27 cellular contexts compared by ENCODE assay signal in genomic region chr4:1599491-1600210, GRCh38.
A peak's percentile ranks its signal among the peaks of the same experiment; 100 is the strongest.
DNase-seq lines count a peak whose midpoint lies in the region; ATAC-seq and TF ChIP-seq lines count a peak whose summit lies in the region.
"Had no signal": no experiment of that assay in that cellular context is flagged by ENCODE, and none has a peak within 500 bp of the region (broad histone marks: within the 10 kb centered on the region; RNA-seq: fewer than 3 reads in every experiment).

No MANE protein-coding gene starts in this region.

- no peaks in the 10 kb centered on the region for H3K36me3 ChIP-seq in BLaER1
- H3K36me3 ChIP-seq: esophagus muscularis mucosa, pancreas, stomach, vagina had no signal

- H3K9me3 Mint-ChIP-seq in activated CD8-positive, alpha-beta T cell treated with anti-CD3 and anti-CD28 coated beads for 36 hours, result no peaks in the 10 kb centered on the region
- H3K9me3 Mint-ChIP-seq in activated CD8-positive, alpha-beta T cell treated with anti-CD3 and anti-CD28 coated beads, Interleukin-2, amount 10 ng/mL, durations not matched to agents 7 days and 5 days (ENCODE audit: insufficient read depth), result no peaks in the 10 kb centered on the region
- H3K9me3 Mint-ChIP-seq in WTC11, result no peaks in the 10 kb centered on the region
- H3K9me3 Mint-ChIP-seq in memory B cell, result no peaks in the 10 kb centered on the region
- peaks cover 0 to 6% (median 2%) of the 10 kb centered on the region in 7 donors for H3K9me3 Mint-ChIP-seq in CD14-positive monocyte
- H3K9me3 Mint-ChIP-seq: activated CD4-positive, alpha-beta T cell treated with anti-CD3 and anti-CD28 coated beads, Interleukin-2, amount 10 ng/mL, durations not matched to agents 24 days and 14 days; brain; CD4-positive, alpha-beta memory T cell; nephron progenitor cell had no signal

- no peaks in the 10 kb centered on the region for H3K27me3 ChIP-seq in BLaER1
- H3K27me3 ChIP-seq: pancreas, vagina had no signal

- peak overlapping the region; percentile 60; the same call in 1 of the 2 replicates for H3K9ac ChIP-seq in BLaER1

- no peaks in the 10 kb centered on the region for H3K36me3 Mint-ChIP-seq in activated CD8-positive, alpha-beta T cell treated with anti-CD3 and anti-CD28 coated beads for 36 hours (ENCODE audit: low read depth)
- H3K36me3 Mint-ChIP-seq in activated CD8-positive, alpha-beta T cell treated with anti-CD3 and anti-CD28 coated beads, Interleukin-2, amount 10 ng/mL, durations not matched to agents 7 days and 5 days (ENCODE audit: low read depth), result no peaks in the 10 kb centered on the region
- H3K36me3 Mint-ChIP-seq in WTC11 (no peaks in the 10 kb centered on the region), memory B cell (peaks cover 3% of the 10 kb centered on the region), CD14-positive monocyte (no peaks in the 10 kb centered on the region)
- H3K36me3 Mint-ChIP-seq: brain; CD4-positive, alpha-beta memory T cell had no signal

- DNase-seq in activated CD8-positive, alpha-beta T cell treated with anti-CD3 and anti-CD28 coated beads for 36 hours, result peak; percentile 34
- no peak for DNase-seq in activated CD8-positive, alpha-beta T cell treated with anti-CD3 and anti-CD28 coated beads, Interleukin-2, amount 10 ng/mL, durations not matched to agents 7 days and 5 days
- DNase-seq in WTC11 (ENCODE audit: low spot score) (no peak), memory B cell (ENCODE audit: low spot score in 2 of 2) (no peak), D341Med (ENCODE audit: low spot score) (no peak), HuH-7 (ENCODE audit: low spot score) (no peak), CD14-positive monocyte (ENCODE audit: low spot score) (no peak)
- DNase-seq: activated CD4-positive, alpha-beta T cell treated with anti-CD3 and anti-CD28 coated beads, Interleukin-2, amount 10 ng/mL, durations not matched to agents 24 days and 14 days; activated T-cell treated with anti-CD3 and anti-CD28 coated beads, Interleukin-2, amount 50 U/mL, for 48 hours; cerebellar nuclear complex; foreskin fibroblast; Kasumi-1; NCI-H1436; NCI-H2081 treated with DMSO at 0.1 percent for 48 hours; nephron progenitor cell; stimulated activated CD4-positive, alpha-beta T cell treated with anti-CD3 and anti-CD28 coated beads, Interleukin-4, amount 100 ng/mL, for 1 hour; stomach; T1000 had no signal

- POLR2A ChIA-PET in activated CD8-positive, alpha-beta T cell treated with anti-CD3 and anti-CD28 coated beads for 36 hours (lab: Charles Lee), result no interaction called here
- POLR2A ChIA-PET in activated CD8-positive, alpha-beta T cell treated with anti-CD3 and anti-CD28 coated beads, Interleukin-2, amount 10 ng/mL, durations not matched to agents 7 days and 5 days (lab: Charles Lee), result no interaction called here
- POLR2A ChIA-PET in WTC11 (lab: Charles Lee), result no interaction called here

- H3K4me3 ChIP-seq in BLaER1, result peak overlapping the region; percentile 28; the same call in 1 of the 2 replicates
- H3K4me3 ChIP-seq: dorsolateral prefrontal cortex, esophagus muscularis mucosa, lung, pancreas, stomach, vagina had no signal

- H4K20me1 ChIP-seq in BLaER1, result no peaks in the 10 kb centered on the region

- H3K4me3 Mint-ChIP-seq in activated CD8-positive, alpha-beta T cell treated with anti-CD3 and anti-CD28 coated beads for 36 hours, result no peak overlapping the region
- H3K4me3 Mint-ChIP-seq in activated CD8-positive, alpha-beta T cell treated with anti-CD3 and anti-CD28 coated beads, Interleukin-2, amount 10 ng/mL, durations not matched to agents 7 days and 5 days, result no peak overlapping the region
- H3K4me3 Mint-ChIP-seq in WTC11 (no peak overlapping the region), memory B cell (no peak overlapping the region), CD14-positive monocyte (no peak overlapping the region)
- H3K4me3 Mint-ChIP-seq: activated CD4-positive, alpha-beta T cell treated with anti-CD3 and anti-CD28 coated beads, Interleukin-2, amount 10 ng/mL, durations not matched to agents 24 days and 14 days; brain; CD4-positive, alpha-beta memory T cell; nephron progenitor cell had no signal

- peaks cover 12% of the 10 kb centered on the region for H3K4me1 Mint-ChIP-seq in activated CD8-positive, alpha-beta T cell treated with anti-CD3 and anti-CD28 coated beads for 36 hours (ENCODE audit: low read depth)
- peaks cover 7% of the 10 kb centered on the region for H3K4me1 Mint-ChIP-seq in activated CD8-positive, alpha-beta T cell treated with anti-CD3 and anti-CD28 coated beads, Interleukin-2, amount 10 ng/mL, durations not matched to agents 7 days and 5 days (ENCODE audit: low read depth)
- peaks cover 4% of the 10 kb centered on the region; the same call in 1 of the 2 replicates for H3K4me1 Mint-ChIP-seq in WTC11
- H3K4me1 Mint-ChIP-seq in memory B cell, result peaks cover 9% of the 10 kb centered on the region
- H3K4me1 Mint-ChIP-seq in CD14-positive monocyte, result no peaks in the 10 kb centered on the region
- H3K4me1 Mint-ChIP-seq: activated CD4-positive, alpha-beta T cell treated with anti-CD3 and anti-CD28 coated beads, Interleukin-2, amount 10 ng/mL, durations not matched to agents 24 days and 14 days had no signal

- H3K27ac Mint-ChIP-seq in activated CD8-positive, alpha-beta T cell treated with anti-CD3 and anti-CD28 coated beads for 36 hours, result no peak overlapping the region
- no peak overlapping the region for H3K27ac Mint-ChIP-seq in activated CD8-positive, alpha-beta T cell treated with anti-CD3 and anti-CD28 coated beads, Interleukin-2, amount 10 ng/mL, durations not matched to agents 7 days and 5 days
- H3K27ac Mint-ChIP-seq in WTC11 (no peak overlapping the region), memory B cell (no peak overlapping the region), CD14-positive monocyte (no peak overlapping the region)
- H3K27ac Mint-ChIP-seq: activated CD4-positive, alpha-beta T cell treated with anti-CD3 and anti-CD28 coated beads, Interleukin-2, amount 10 ng/mL, durations not matched to agents 24 days and 14 days; nephron progenitor cell had no signal

- no peak for TF ChIP-seq CTCF in activated CD8-positive, alpha-beta T cell treated with anti-CD3 and anti-CD28 coated beads for 36 hours (IDR thresholded peaks at IDR 0.05)
- no peak for TF ChIP-seq CTCF in WTC11 (IDR thresholded peaks at IDR 0.05)
- TF ChIP-seq CTCF in CD14-positive monocyte (IDR thresholded peaks at IDR 0.05), result no peak

- H3K4me2 ChIP-seq in BLaER1, result peak overlapping the region; percentile 90

- CTCF ChIA-PET in activated CD8-positive, alpha-beta T cell treated with anti-CD3 and anti-CD28 coated beads for 36 hours (lab: Charles Lee), result no interaction called here
- CTCF ChIA-PET in activated CD8-positive, alpha-beta T cell treated with anti-CD3 and anti-CD28 coated beads, Interleukin-2, amount 10 ng/mL, durations not matched to agents 7 days and 5 days (lab: Charles Lee), result interaction anchor here (0.6 kb wide), 1 partner anchor 16 kb away, joined by 3 read pairs; no protein-coding TSS in a partner anchor
- CTCF ChIA-PET in WTC11 (lab: Charles Lee), result interaction anchor here (0.6 to 2.2 kb wide), 2 partner anchors 30 to 150 kb away, joined by 3 to 7 read pairs; no protein-coding TSS in a partner anchor

- H3K27me3 Mint-ChIP-seq in activated CD8-positive, alpha-beta T cell treated with anti-CD3 and anti-CD28 coated beads for 36 hours, result no peaks in the 10 kb centered on the region
- no peaks in the 10 kb centered on the region for H3K27me3 Mint-ChIP-seq in activated CD8-positive, alpha-beta T cell treated with anti-CD3 and anti-CD28 coated beads, Interleukin-2, amount 10 ng/mL, durations not matched to agents 7 days and 5 days (ENCODE audit: low read depth)
- H3K27me3 Mint-ChIP-seq in WTC11 (ENCODE audit: low read depth), result no peaks in the 10 kb centered on the region
- H3K27me3 Mint-ChIP-seq in memory B cell, result peaks cover 5% of the 10 kb centered on the region
- peaks cover under 1 to 6% (median 2%) of the 10 kb centered on the region in 3 donors for H3K27me3 Mint-ChIP-seq in CD14-positive monocyte (ENCODE audit: low read depth in 3 of 3)
- H3K27me3 Mint-ChIP-seq: activated CD4-positive, alpha-beta T cell treated with anti-CD3 and anti-CD28 coated beads, Interleukin-2, amount 10 ng/mL, durations not matched to agents 24 days and 14 days had no signal

- peak overlapping the region; percentile 85 for H3K27ac ChIP-seq in BLaER1
- H3K27ac ChIP-seq: dorsolateral prefrontal cortex, esophagus muscularis mucosa, pancreas, stomach, vagina had no signal

- no peaks in the 10 kb centered on the region for H3K9me3 ChIP-seq in BLaER1
- H3K9me3 ChIP-seq: esophagus muscularis mucosa, pancreas, stomach, vagina had no signal

- peak; percentile 43 for ATAC-seq in activated CD8-positive, alpha-beta T cell treated with anti-CD3 and anti-CD28 coated beads for 36 hours
- ATAC-seq in activated CD8-positive, alpha-beta T cell treated with anti-CD3 and anti-CD28 coated beads, Interleukin-2, amount 10 ng/mL, durations not matched to agents 7 days and 5 days, result no peak
- peak; percentile 12 for ATAC-seq in WTC11
- peak; percentile 24 for ATAC-seq in memory B cell (ENCODE audit: low read depth)
- ATAC-seq: HCT116, pancreas had no signal

- intact Hi-C loops in activated CD8-positive, alpha-beta T cell treated with anti-CD3 and anti-CD28 coated beads for 36 hours (cut with micrococcal nuclease), result no loop called here
- intact Hi-C loops in CD14-positive monocyte (cut with micrococcal nuclease), result no loop called here

- peaks cover 95% of the 10 kb centered on the region for H3K4me1 ChIP-seq in BLaER1
- H3K4me1 ChIP-seq: pancreas had no signal

TF ChIP-seq in WTC11, 78 proteins besides CTCF, POLR2A, EP300 and RAD21:
- TF ChIP-seq ZNF416 (CRISPR knock-in tag; IDR thresholded peaks at IDR 0.05) (no peak), TP53 (CRISPR knock-in tag; IDR thresholded peaks at IDR 0.05) (no peak), ZNF263 (CRISPR knock-in tag; IDR thresholded peaks at IDR 0.05; ENCODE audit: low read depth) (0 out of 2 replicates have a peak, but pooled peaks have one; percentile 36)
